ENCODE assay signal across 8 cellular contexts in the genomic region with DNA sequence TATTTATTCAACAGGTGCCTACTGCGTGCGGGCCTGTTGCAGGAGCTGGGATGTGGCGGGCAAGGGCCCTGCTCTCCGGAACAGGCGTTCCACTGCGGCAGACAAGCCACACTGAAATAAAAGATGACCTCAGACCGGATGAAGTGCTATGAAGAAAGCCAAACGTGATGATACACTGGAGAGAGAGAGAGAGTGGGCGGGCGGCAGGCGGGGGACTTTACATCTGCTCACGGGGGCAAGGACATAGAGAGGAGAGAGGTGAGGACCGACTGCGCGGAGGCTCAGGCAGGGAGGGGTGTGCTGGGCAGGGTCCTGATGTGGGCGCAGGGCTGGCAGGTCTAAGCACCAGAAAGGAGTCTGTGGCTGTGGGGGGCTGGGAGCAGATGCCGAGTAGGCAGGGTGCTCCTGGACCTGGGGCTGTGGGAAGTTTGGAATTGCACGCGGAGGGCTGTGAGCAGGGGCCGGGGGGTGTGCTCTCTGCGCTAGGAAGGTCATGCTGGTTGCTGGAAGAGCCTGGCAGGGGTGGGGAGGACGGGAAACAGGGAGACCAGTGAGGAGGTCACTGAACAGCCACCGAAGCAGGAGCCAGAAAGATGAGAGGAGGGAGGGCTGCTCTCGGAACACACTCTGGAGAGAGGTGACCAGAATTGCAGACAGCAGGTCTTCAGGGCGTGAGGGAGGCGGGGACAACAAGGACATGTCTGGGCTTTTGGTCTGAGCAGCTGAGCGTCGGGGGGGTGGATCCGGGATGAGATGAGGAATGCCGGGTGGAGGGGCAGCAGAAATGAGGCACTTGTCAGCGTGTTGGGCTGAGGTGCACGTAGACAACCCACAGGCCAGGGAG. TPM values are rescaled to one million over a fixed set of nuclear protein-coding genes. Genes with fewer than 3 reads are reported as not detected.
A peak's percentile ranks its signal among the peaks of the same experiment; 100 is the strongest.
DNase-seq lines count a peak whose midpoint lies in the region; ATAC-seq, FAIRE-seq and TF ChIP-seq lines count a peak whose summit lies in the region.

No MANE protein-coding gene starts in this region.

- no peaks in the 10 kb centered on the region for H3K27me3 ChIP-seq in K562 (ENCODE audit: control insufficient read depth in 2 of 2, insufficient read depth in 2 of 2, low read length in 2 of 2)

- no peak for FAIRE-seq in K562 (lab: Jason Lieb, UNC)

- no peak for TF ChIP-seq EP300 in K562 (IDR thresholded peaks at IDR 0.05; ENCODE audit: low read length)

- no peak overlapping the region for H3K4me2 ChIP-seq in K562 (ENCODE audit: insufficient read depth, low read length)

- no peak overlapping the region for H2AFZ ChIP-seq in K562 (ENCODE audit: low read depth, low read length)

- in situ Hi-C loops in K562 (cut with MboI) = no loop called here

- peaks cover 15 to 38% of the 10 kb centered on the region in 2 experiments for H3K4me1 ChIP-seq in K562 (replicated peaks in 1 of 2; ENCODE audit: control insufficient read depth in 2 of 2, insufficient read depth in 2 of 2, low read length in 2 of 2)

- no peak overlapping the region for H3K4me3 ChIP-seq in K562

- H3K9me1 ChIP-seq in K562 (ENCODE audit: control insufficient read depth, insufficient read depth, low read length) = no peaks in the 10 kb centered on the region

- DNase-seq in NCI-H1694 treated with DMSO at 0.1 percent for 48 hours (lab: John Stamatoyannopoulos, UW) (peak; percentile 8), NCI-H1694 (lab: John Stamatoyannopoulos, UW) (no peak), K562 (ENCODE audit: extremely low read depth in 1 of 4, low spot score in 3 of 4) (no peak), left colon (peak in 1 of 2 donors; percentile 52), stromal cell of bone marrow (ENCODE audit: low read depth) (peak; percentile 73), HUDEP-2 (lab: John Stamatoyannopoulos, UW; ENCODE audit: unreplicated experiment in 76 of 76) (no peak), midbrain (lab: John Stamatoyannopoulos, UW) (no peak)
- no peak for DNase-seq in central memory CD4-positive, alpha-beta T cell

- no peaks in the 10 kb centered on the region for H3K9me3 ChIP-seq in K562 (replicated peaks; ENCODE audit: control insufficient read depth, insufficient read depth, low read depth, low read length)

- H3K9ac ChIP-seq in K562 (ENCODE audit: insufficient read depth in 1 of 2, low read depth in 2 of 2, low read length in 2 of 2) = peak overlapping the region in 1 of 2 experiments; percentile 71; a peak in 1 of 4 replicates

- 43% methylated on average over 26 of the region's 32 CpGs for WGBS in K562 (ENCODE audit: insufficient coverage, low coverage, missing lambda C conversion rate)

- TF ChIP-seq CTCF in K562 (IDR thresholded peaks at IDR 0.05 in 2 of 3, conservative IDR thresholded peaks at IDR 0.05 in 1 of 3; ENCODE audit: insufficient read depth in 2 of 3, low read depth in 1 of 3, low read length in 3 of 3) = no peak

- 0 out of 2 replicates have a peak, but pooled peaks cover 3% of the 10 kb centered on the region for H4K20me1 ChIP-seq in K562 (replicated peaks; ENCODE audit: control insufficient read depth, insufficient read depth, low read length)

- BruUV-seq in K562 (replicated peaks; lab: Mats Ljungman, UMichigan) = no TSS peak

- CTCF ChIA-PET in K562 (lab: Yijun Ruan, JAX; ENCODE audit: low intra/inter-chr PET ratio) = no interaction called here

- TF ChIP-seq POLR2A in K562 (conservative IDR thresholded peaks at IDR 0.05) = no peak

- POLR2A ChIA-PET in K562 (lab: Yijun Ruan, JAX) = interaction anchor here (0.6 to 1.3 kb wide), 2 partner anchors 24 to 142 kb away, joined by 3 read pairs; no protein-coding TSS in a partner anchor

- no peak for TF ChIP-seq RAD21 in K562 (CRISPR knock-in tag; conservative IDR thresholded peaks at IDR 0.05 in 1 of 2, IDR thresholded peaks at IDR 0.05 in 1 of 2)

- no peak overlapping the region for H3K27ac ChIP-seq in K562 (ENCODE audit: extremely low read depth, low read depth, low read length)

- no peaks in the 10 kb centered on the region for H3K79me2 ChIP-seq in K562 (ENCODE audit: control insufficient read depth, insufficient read depth, low read length)

- no peak for ATAC-seq in K562
- peak; percentile 28 for ATAC-seq in left colon

- intact Hi-C loops in K562 (cut with micrococcal nuclease) (no loop called here), left colon (cut with DNase I, micrococcal nuclease) (no loop called here)

- no peaks in the 10 kb centered on the region for H3K36me3 ChIP-seq in K562 (ENCODE audit: control insufficient read depth, insufficient read depth, low read length)

RNA-seq across cellular contexts. Expression of a gene that starts 9.9 kb away (rescaled TPM):
- total RNA-seq in K562 (2011; cell fraction: chromatin; rRNA removed; ENCODE audit: low replicate concordance) = 7.4 and 13.0 TPM in 2 replicates
- 13.7 and 15.5 TPM in 2 replicates for total RNA-seq in K562 (2011; cell fraction: nucleolus; rRNA removed)
- 17.9 and 28.3 TPM in 2 replicates for total RNA-seq in K562 (2011; cell fraction: nucleoplasm; rRNA removed)
- total RNA-seq in K562 (2014; rRNA removed) (14.1 and 17.1 TPM in 2 replicates), K562 (2014; rRNA removed; fragmentation: Illumina TruSeq; extraction: Trizol) (17.8 and 18.9 TPM in 2 replicates), K562 (2015; rRNA removed; fragmentation: Illumina TruSeq; extraction: Trizol) (8.2 and 8.8 TPM in 2 replicates), K562 (2021) (12.8 and 14.3 TPM in 2 replicates), left colon (10 to 100 TPM; 12.0 to 37.2 TPM)
- polyA plus RNA-seq in K562 (2011; rRNA removed) (36.8 and 38.4 TPM in 2 replicates), K562 (2014; fragmentation: Illumina TruSeq; extraction: Trizol) (24.4 and 25.0 TPM in 2 replicates), K562 (2014; fragmentation: Nextera tagmentation; extraction: Ambion mirVana) (1 to 10 TPM; 2.6 to 3.2 TPM), K562 (2014; rRNA removed) (14.4 and 22.0 TPM in 2 replicates)
- polyA plus RNA-seq in K562 (2011; cell fraction: cytosol; rRNA removed) = 14.5 and 26.4 TPM in 2 replicates
- polyA plus RNA-seq in K562 (2011; cell fraction: nucleus; rRNA removed) = 17.3 and 17.5 TPM in 2 replicates
- polyA plus RNA-seq in K562 (2012) = 9.6 and 28.4 TPM in 2 replicates
- polyA minus RNA-seq in K562 (2011; rRNA and poly(A)+ RNA removed) = 15.4 and 21.1 TPM in 2 replicates
- 13.4 and 15.8 TPM in 2 replicates for polyA minus RNA-seq in K562 (2011; cell fraction: cytosol; rRNA and poly(A)+ RNA removed)
- polyA minus RNA-seq in K562 (2011; cell fraction: nucleus; rRNA and poly(A)+ RNA removed) = 1.6 and 4.3 TPM in 2 replicates

RNA-seq across cellular contexts. Expression of a gene that starts 25.6 kb away (rescaled TPM):
- total RNA-seq in K562 (2011; cell fraction: chromatin; rRNA removed; ENCODE audit: low replicate concordance) = 39.0 and 102 TPM in 2 replicates
- 54.7 and 69.0 TPM in 2 replicates for total RNA-seq in K562 (2011; cell fraction: nucleolus; rRNA removed)
- total RNA-seq in K562 (2011; cell fraction: nucleoplasm; rRNA removed) = 46.6 and 49.9 TPM in 2 replicates
- total RNA-seq in K562 (2014; rRNA removed) = 40.2 and 40.7 TPM in 2 replicates
- 23.4 and 28.1 TPM in 2 replicates for total RNA-seq in K562 (2014; rRNA removed; fragmentation: Illumina TruSeq; extraction: Trizol)
- 37.4 and 38.5 TPM in 2 replicates for total RNA-seq in K562 (2015; rRNA removed; fragmentation: Illumina TruSeq; extraction: Trizol)
- total RNA-seq in K562 (2021) = 47.9 and 52.3 TPM in 2 replicates
- polyA plus RNA-seq in K562 (2011; rRNA removed) = 22.2 and 30.9 TPM in 2 replicates
- 25.7 and 30.0 TPM in 2 replicates for polyA plus RNA-seq in K562 (2011; cell fraction: cytosol; rRNA removed)
- 83.8 and 88.4 TPM in 2 replicates for polyA plus RNA-seq in K562 (2011; cell fraction: nucleus; rRNA removed)
- polyA plus RNA-seq in K562 (2012) = 50.5 and 52.4 TPM in 2 replicates
- polyA plus RNA-seq in K562 (2014; fragmentation: Illumina TruSeq; extraction: Trizol) = 36.5 and 38.2 TPM in 2 replicates
- polyA plus RNA-seq in K562 (2014; fragmentation: Nextera tagmentation; extraction: Ambion mirVana) = 10 to 100 TPM in 1 of 2 experiments, 1 to 10 TPM in 1; 2.5 to 10.5 TPM
- 36.3 and 40.9 TPM in 2 replicates for polyA plus RNA-seq in K562 (2014; rRNA removed)
- 13.2 and 15.1 TPM in 2 replicates for polyA minus RNA-seq in K562 (2011; rRNA and poly(A)+ RNA removed)
- 17.1 and 17.9 TPM in 2 replicates for polyA minus RNA-seq in K562 (2011; cell fraction: cytosol; rRNA and poly(A)+ RNA removed)
- 12.0 and 22.5 TPM in 2 replicates for polyA minus RNA-seq in K562 (2011; cell fraction: nucleus; rRNA and poly(A)+ RNA removed)
- total RNA-seq in left colon = 10 to 100 TPM; 27.2 to 31.3 TPM

RNA-seq across cellular contexts. Expression of a gene that starts 25.8 kb away (rescaled TPM):
- 39.2 and 44.3 TPM in 2 replicates for total RNA-seq in K562 (2011; cell fraction: chromatin; rRNA removed; ENCODE audit: low replicate concordance)
- 29.1 and 31.7 TPM in 2 replicates for total RNA-seq in K562 (2011; cell fraction: nucleolus; rRNA removed)
- 28.7 and 31.7 TPM in 2 replicates for total RNA-seq in K562 (2011; cell fraction: nucleoplasm; rRNA removed)
- total RNA-seq in K562 (2014; rRNA removed) (29.4 and 32.9 TPM in 2 replicates), K562 (2014; rRNA removed; fragmentation: Illumina TruSeq; extraction: Trizol) (37.3 and 47.0 TPM in 2 replicates), K562 (2015; rRNA removed; fragmentation: Illumina TruSeq; extraction: Trizol) (24.1 and 29.5 TPM in 2 replicates), K562 (2021) (36.5 TPM in 2 replicates), left colon (10 to 100 TPM; 23.4 to 25.0 TPM)
- polyA plus RNA-seq in K562 (2011; rRNA removed) (56.7 and 67.3 TPM in 2 replicates), K562 (2014; fragmentation: Illumina TruSeq; extraction: Trizol) (41.6 and 44.1 TPM in 2 replicates), K562 (2014; fragmentation: Nextera tagmentation; extraction: Ambion mirVana) (10 to 100 TPM; 42.2 to 46.1 TPM), K562 (2014; rRNA removed) (46.6 and 58.5 TPM in 2 replicates)
- 40.2 and 42.2 TPM in 2 replicates for polyA plus RNA-seq in K562 (2011; cell fraction: cytosol; rRNA removed)
- 39.8 and 45.6 TPM in 2 replicates for polyA plus RNA-seq in K562 (2011; cell fraction: nucleus; rRNA removed)
- 44.3 and 52.0 TPM in 2 replicates for polyA plus RNA-seq in K562 (2012)
- polyA minus RNA-seq in K562 (2011; rRNA and poly(A)+ RNA removed) = 29.0 and 31.8 TPM in 2 replicates
- polyA minus RNA-seq in K562 (2011; cell fraction: cytosol; rRNA and poly(A)+ RNA removed) = 6.7 and 12.1 TPM in 2 replicates
- 9.2 and 15.1 TPM in 2 replicates for polyA minus RNA-seq in K562 (2011; cell fraction: nucleus; rRNA and poly(A)+ RNA removed)

RNA-seq across cellular contexts. Expression of a gene that starts 36.3 kb away (rescaled TPM):
- 541 and 860 TPM in 2 replicates for total RNA-seq in K562 (2011; cell fraction: chromatin; rRNA removed; ENCODE audit: low replicate concordance)
- total RNA-seq in K562 (2011; cell fraction: nucleolus; rRNA removed) = 738 and 811 TPM in 2 replicates
- total RNA-seq in K562 (2011; cell fraction: nucleoplasm; rRNA removed) = 625 and 722 TPM in 2 replicates
- total RNA-seq in K562 (2014; rRNA removed) = 583 and 1,185 TPM in 2 replicates
- total RNA-seq in K562 (2014; rRNA removed; fragmentation: Illumina TruSeq; extraction: Trizol) = 261 and 276 TPM in 2 replicates
- total RNA-seq in K562 (2015; rRNA removed; fragmentation: Illumina TruSeq; extraction: Trizol) = 339 and 353 TPM in 2 replicates
- total RNA-seq in K562 (2021) = 499 and 569 TPM in 2 replicates
- polyA plus RNA-seq in K562 (2011; rRNA removed) = 422 and 444 TPM in 2 replicates
- 268 and 523 TPM in 2 replicates for polyA plus RNA-seq in K562 (2011; cell fraction: cytosol; rRNA removed)
- polyA plus RNA-seq in K562 (2011; cell fraction: nucleus; rRNA removed) = 1,783 and 2,637 TPM in 2 replicates
- polyA plus RNA-seq in K562 (2012) = 310 and 372 TPM in 2 replicates
- 379 and 393 TPM in 2 replicates for polyA plus RNA-seq in K562 (2014; fragmentation: Illumina TruSeq; extraction: Trizol)
- polyA plus RNA-seq in K562 (2014; fragmentation: Nextera tagmentation; extraction: Ambion mirVana) = 100 to 1,000 TPM; 161 to 186 TPM
- 579 and 682 TPM in 2 replicates for polyA plus RNA-seq in K562 (2014; rRNA removed)
- 180 and 185 TPM in 2 replicates for polyA minus RNA-seq in K562 (2011; rRNA and poly(A)+ RNA removed)
- polyA minus RNA-seq in K562 (2011; cell fraction: cytosol; rRNA and poly(A)+ RNA removed) = 370 and 404 TPM in 2 replicates
- polyA minus RNA-seq in K562 (2011; cell fraction: nucleus; rRNA and poly(A)+ RNA removed) = 793 and 922 TPM in 2 replicates
- total RNA-seq in left colon = 100 to 1,000 TPM; 138 to 156 TPM

RNA-seq across cellular contexts. Expression of a gene that starts 37.1 kb away (rescaled TPM):
- total RNA-seq in K562 (2011; cell fraction: chromatin; rRNA removed; ENCODE audit: low replicate concordance) = 145 and 147 TPM in 2 replicates
- 84.1 and 87.6 TPM in 2 replicates for total RNA-seq in K562 (2011; cell fraction: nucleolus; rRNA removed)
- 125 and 138 TPM in 2 replicates for total RNA-seq in K562 (2011; cell fraction: nucleoplasm; rRNA removed)
- 15.5 and 25.6 TPM in 2 replicates for total RNA-seq in K562 (2014; rRNA removed)
- total RNA-seq in K562 (2014; rRNA removed; fragmentation: Illumina TruSeq; extraction: Trizol) = 20.9 and 21.8 TPM in 2 replicates
- total RNA-seq in K562 (2015; rRNA removed; fragmentation: Illumina TruSeq; extraction: Trizol) = 21.6 and 24.1 TPM in 2 replicates
- total RNA-seq in K562 (2021) = 24.5 and 26.2 TPM in 2 replicates
- 23.7 and 24.4 TPM in 2 replicates for polyA plus RNA-seq in K562 (2011; rRNA removed)
- polyA plus RNA-seq in K562 (2011; cell fraction: cytosol; rRNA removed) = 20.6 and 23.7 TPM in 2 replicates
- polyA plus RNA-seq in K562 (2011; cell fraction: nucleus; rRNA removed) = 57.8 and 68.3 TPM in 2 replicates
- 21.9 and 28.2 TPM in 2 replicates for polyA plus RNA-seq in K562 (2012)
- 15.0 and 17.9 TPM in 2 replicates for polyA plus RNA-seq in K562 (2014; fragmentation: Illumina TruSeq; extraction: Trizol)
- polyA plus RNA-seq in K562 (2014; fragmentation: Nextera tagmentation; extraction: Ambion mirVana) = 10 to 100 TPM; 14.4 to 19.7 TPM
- polyA plus RNA-seq in K562 (2014; rRNA removed) = 19.9 and 22.8 TPM in 2 replicates
- polyA minus RNA-seq in K562 (2011; rRNA and poly(A)+ RNA removed) = 30.5 and 35.7 TPM in 2 replicates
- polyA minus RNA-seq in K562 (2011; cell fraction: cytosol; rRNA and poly(A)+ RNA removed) = 16.4 and 22.1 TPM in 2 replicates
- 30.6 and 40.5 TPM in 2 replicates for polyA minus RNA-seq in K562 (2011; cell fraction: nucleus; rRNA and poly(A)+ RNA removed)
- total RNA-seq in left colon = 10 to 100 TPM; 39.1 to 43.0 TPM

Comparison
In these comparisons a context has a peak if more than half of its experiments do, and no peak if none do; other contexts are left out.
1. DNase-seq: peak in NCI-H1694 treated with DMSO at 0.1 percent for 48 hours (single experiment) and stromal cell of bone marrow (single experiment); none in NCI-H1694 (single experiment), K562 (0 of 4), HUDEP-2 (0 of 76), central memory CD4-positive, alpha-beta T cell (single experiment) and midbrain (single experiment).